Comparison of ENCODE assay signal across 21 cellular contexts in genomic region chr18:76985156-76985950, GRCh38.
DNase-seq lines count a peak whose midpoint lies in the region; ATAC-seq and TF ChIP-seq lines count a peak whose summit lies in the region.
"Had no signal": no experiment of that assay in that cellular context is flagged by ENCODE, and none has a peak within 500 bp of the region (broad histone marks: within the 10 kb centered on the region; RNA-seq: fewer than 3 reads in every experiment).

No MANE protein-coding gene starts in this region.

- POLR2A ChIA-PET in activated CD4-positive, alpha-beta memory T cell treated with anti-CD3 and anti-CD28 coated beads, Interleukin-2, amount 10 ng/mL, durations not matched to agents 7 days and 5 days (lab: Charles Lee), result interaction anchor here (0.9 to 1.7 kb wide), 3 partner anchors 11 to 92 kb away, joined by 3 to 4 read pairs (median 3); no protein-coding TSS in a partner anchor
- POLR2A ChIA-PET in activated CD4-positive, alpha-beta memory T cell treated with anti-CD3 and anti-CD28 coated beads for 36 hours (lab: Charles Lee), result interaction anchor here (0.6 kb wide), 1 partner anchor 78 kb away, joined by 3 read pairs; no protein-coding TSS in a partner anchor

- H3K9me3 ChIP-seq in endodermal cell (ENCODE audit: control insufficient read depth, low read length) (no peaks in the 10 kb centered on the region), neuronal stem cell (replicated peaks in 1 of 2; ENCODE audit: control insufficient read depth in 2 of 2, insufficient read depth in 1 of 2, low read depth in 1 of 2, low read length in 2 of 2) (no peaks in the 10 kb centered on the region), upper lobe of left lung (no peaks in the 10 kb centered on the region)
- H3K9me3 ChIP-seq: Caco-2, HAP-1, MG63, Peyer's patch had no signal

- H4K91ac ChIP-seq in neuronal stem cell (ENCODE audit: low read depth, low read length, poor library complexity), result peak overlapping the region; percentile 31

- H3K23ac ChIP-seq in neuronal stem cell (ENCODE audit: low read depth, low read length, poor library complexity), result peak overlapping the region; percentile 52

- H3K4me1 ChIP-seq in endodermal cell (ENCODE audit: control insufficient read depth, insufficient read depth, low read length), result no peaks in the 10 kb centered on the region
- H3K4me1 ChIP-seq in neuronal stem cell (ENCODE audit: control insufficient read depth in 2 of 2, insufficient read depth in 1 of 2, low read depth in 1 of 2, low read length in 2 of 2), result peaks cover 3 to 6% of the 10 kb centered on the region in 2 donors
- peaks cover 0 to 7% (median 4%) of the 10 kb centered on the region in 4 donors for H3K4me1 ChIP-seq in upper lobe of left lung
- H3K4me1 ChIP-seq: Caco-2, HAP-1 had no signal

- no peak overlapping the region for H2BK120ac ChIP-seq in neuronal stem cell (ENCODE audit: low read depth, low read length)

- no peaks in the 10 kb centered on the region for H3K9me3 Mint-ChIP-seq in activated CD4-positive, alpha-beta memory T cell treated with anti-CD3 and anti-CD28 coated beads, Interleukin-2, amount 10 ng/mL, durations not matched to agents 7 days and 5 days
- no peaks in the 10 kb centered on the region for H3K9me3 Mint-ChIP-seq in activated CD4-positive, alpha-beta memory T cell treated with anti-CD3 and anti-CD28 coated beads for 36 hours
- H3K9me3 Mint-ChIP-seq in endodermal cell (no peaks in the 10 kb centered on the region), type B pancreatic cell (no peaks in the 10 kb centered on the region)
- H3K9me3 Mint-ChIP-seq: CD4-positive, alpha-beta T cell had no signal

- no peak overlapping the region for H3K27ac Mint-ChIP-seq in activated CD4-positive, alpha-beta memory T cell treated with anti-CD3 and anti-CD28 coated beads, Interleukin-2, amount 10 ng/mL, durations not matched to agents 7 days and 5 days
- no peak overlapping the region for H3K27ac Mint-ChIP-seq in activated CD4-positive, alpha-beta memory T cell treated with anti-CD3 and anti-CD28 coated beads for 36 hours
- H3K27ac Mint-ChIP-seq in endodermal cell, result peak overlapping the region; percentile 59
- H3K27ac Mint-ChIP-seq in type B pancreatic cell, result no peak overlapping the region
- H3K27ac Mint-ChIP-seq: CD4-positive, alpha-beta T cell had no signal

- H3K4me2 ChIP-seq in neuronal stem cell (ENCODE audit: insufficient read depth, low read length, poor library complexity, severe bottlenecking), result no peak overlapping the region

- peak; percentile 4 for DNase-seq in activated CD4-positive, alpha-beta memory T cell treated with anti-CD3 and anti-CD28 coated beads, Interleukin-2, amount 10 ng/mL, durations not matched to agents 7 days and 5 days
- DNase-seq in activated CD4-positive, alpha-beta memory T cell treated with anti-CD3 and anti-CD28 coated beads for 36 hours, result no peak
- peak; percentile 35 for DNase-seq in endodermal cell
- no peak for DNase-seq in neuronal stem cell (ENCODE audit: low spot score)
- peak; percentile 62 for DNase-seq in type B pancreatic cell (ENCODE audit: extremely low spot score, unreplicated experiment)
- no peak for DNase-seq in NCI-H187 (lab: John Stamatoyannopoulos, UW)
- DNase-seq in upper lobe of left lung, result no peak
- DNase-seq: Caco-2; CD4-positive, alpha-beta T cell; GF-D8; Kasumi-1; MG63; NCI-H1092; NCI-H1436 treated with DMSO at 0.1 percent for 48 hours; NCI-H2081 treated with DMSO at 0.1 percent for 48 hours; NK-92 treated with Interleukin-12 subunit alpha and Interleukin-12 subunit beta, amount 100 ng/mL, for 24 hours had no signal

- no peak overlapping the region for H3K9ac ChIP-seq in endodermal cell (ENCODE audit: extremely low read depth, low read length, poor library complexity, severe bottlenecking)
- no peak overlapping the region for H3K9ac ChIP-seq in neuronal stem cell (ENCODE audit: low read depth, low read length, poor library complexity)

- TF ChIP-seq POLR2A in upper lobe of left lung (IDR thresholded peaks at IDR 0.05), result no peak

- WGBS in endodermal cell (ENCODE audit: insufficient coverage in 1 of 2, insufficient read length in 1 of 2), 2 experiments, result 92 to 96% methylated on average over 14 to 27 of the region's 27 CpGs
- no CpG with 5 or more reads among the region's 27 CpGs for WGBS in neuronal stem cell (ENCODE audit: extremely low coverage in 2 of 2, insufficient read length in 2 of 2, insufficient replicate concordance in 1 of 2), 2 donors
- 94 to 96% methylated on average over 5 to 27 of the region's 27 CpGs for WGBS in upper lobe of left lung, 2 donors

- peak overlapping the region; percentile 70 for H2AK5ac ChIP-seq in neuronal stem cell (ENCODE audit: low read depth, low read length)

- H3K4me1 Mint-ChIP-seq in activated CD4-positive, alpha-beta memory T cell treated with anti-CD3 and anti-CD28 coated beads, Interleukin-2, amount 10 ng/mL, durations not matched to agents 7 days and 5 days, result peaks cover 10% of the 10 kb centered on the region
- peaks cover 4% of the 10 kb centered on the region for H3K4me1 Mint-ChIP-seq in activated CD4-positive, alpha-beta memory T cell treated with anti-CD3 and anti-CD28 coated beads for 36 hours (ENCODE audit: low read depth)
- H3K4me1 Mint-ChIP-seq in endodermal cell, result peaks cover 9% of the 10 kb centered on the region
- H3K4me1 Mint-ChIP-seq in type B pancreatic cell (ENCODE audit: unreplicated experiment), result peaks cover 18% of the 10 kb centered on the region

- H2BK12ac ChIP-seq in neuronal stem cell (ENCODE audit: low read length), result peak overlapping the region; percentile 82

- no peaks in the 10 kb centered on the region for H3K36me3 Mint-ChIP-seq in activated CD4-positive, alpha-beta memory T cell treated with anti-CD3 and anti-CD28 coated beads, Interleukin-2, amount 10 ng/mL, durations not matched to agents 7 days and 5 days (ENCODE audit: low read depth)
- H3K36me3 Mint-ChIP-seq in activated CD4-positive, alpha-beta memory T cell treated with anti-CD3 and anti-CD28 coated beads for 36 hours, result no peaks in the 10 kb centered on the region
- no peaks in the 10 kb centered on the region for H3K36me3 Mint-ChIP-seq in endodermal cell (ENCODE audit: low read depth)
- H3K36me3 Mint-ChIP-seq in type B pancreatic cell, result peaks cover 7% of the 10 kb centered on the region
- H3K36me3 Mint-ChIP-seq: IgD-negative memory B cell had no signal

- H3K79me1 ChIP-seq in neuronal stem cell (ENCODE audit: low read depth, low read length), result no peaks in the 10 kb centered on the region

- no peak overlapping the region for H4K8ac ChIP-seq in neuronal stem cell (ENCODE audit: low read depth, low read length)

- no peaks in the 10 kb centered on the region for H3K27me3 Mint-ChIP-seq in activated CD4-positive, alpha-beta memory T cell treated with anti-CD3 and anti-CD28 coated beads, Interleukin-2, amount 10 ng/mL, durations not matched to agents 7 days and 5 days
- H3K27me3 Mint-ChIP-seq in activated CD4-positive, alpha-beta memory T cell treated with anti-CD3 and anti-CD28 coated beads for 36 hours, result no peaks in the 10 kb centered on the region
- H3K27me3 Mint-ChIP-seq in endodermal cell (ENCODE audit: insufficient read depth) (no peaks in the 10 kb centered on the region), type B pancreatic cell (no peaks in the 10 kb centered on the region)
- H3K27me3 Mint-ChIP-seq: CD4-positive, alpha-beta T cell had no signal

- CTCF ChIA-PET in activated CD4-positive, alpha-beta memory T cell treated with anti-CD3 and anti-CD28 coated beads, Interleukin-2, amount 10 ng/mL, durations not matched to agents 7 days and 5 days (lab: Charles Lee), result interaction anchor here (1.0 to 4.0 kb wide), 8 partner anchors 9 to 183 kb away, joined by 3 to 33 read pairs (median 8); no protein-coding TSS in a partner anchor
- CTCF ChIA-PET in activated CD4-positive, alpha-beta memory T cell treated with anti-CD3 and anti-CD28 coated beads for 36 hours (lab: Charles Lee), result interaction anchor here (0.9 to 8.5 kb wide), 7 partner anchors 10 to 226 kb away, joined by 3 to 119 read pairs (median 6); no protein-coding TSS in a partner anchor

- H2BK15ac ChIP-seq in neuronal stem cell (ENCODE audit: low read length), result peak overlapping the region; percentile 43

- H3K4me3 ChIP-seq in endodermal cell (ENCODE audit: low read length), result no peak overlapping the region
- no peak overlapping the region for H3K4me3 ChIP-seq in neuronal stem cell (ENCODE audit: low read length in 2 of 2)
- no peak overlapping the region for H3K4me3 ChIP-seq in upper lobe of left lung
- H3K4me3 ChIP-seq: HAP-1, MG63, Peyer's patch had no signal

- no peak overlapping the region for H2BK5ac ChIP-seq in neuronal stem cell (ENCODE audit: low read length)

- H2AFZ ChIP-seq in neuronal stem cell (ENCODE audit: low read length), result no peak overlapping the region

- peak overlapping the region; percentile 66 for H3K18ac ChIP-seq in neuronal stem cell (ENCODE audit: low read length)

- no peak for ATAC-seq in upper lobe of left lung (ENCODE audit: low FRiP score in 2 of 2)
- no peak for ATAC-seq in GM18870 (IDR thresholded peaks at IDR 0.05; ENCODE audit: unreplicated experiment)

- no peak for TF ChIP-seq CTCF in endodermal cell (conservative IDR thresholded peaks at IDR 0.05)
- TF ChIP-seq CTCF in type B pancreatic cell (conservative IDR thresholded peaks at IDR 0.05), result no peak
- no peak for TF ChIP-seq CTCF in upper lobe of left lung (IDR thresholded peaks at IDR 0.05)

- H3K36me3 ChIP-seq in endodermal cell (ENCODE audit: control insufficient read depth, insufficient read depth, low read length), result no peaks in the 10 kb centered on the region
- no peaks in the 10 kb centered on the region for H3K36me3 ChIP-seq in neuronal stem cell (replicated peaks in 1 of 2; ENCODE audit: control insufficient read depth in 2 of 2, insufficient read depth in 2 of 2, low read length in 2 of 2)
- H3K36me3 ChIP-seq in upper lobe of left lung, result no peaks in the 10 kb centered on the region
- H3K36me3 ChIP-seq: HAP-1, MG63, Peyer's patch had no signal

- H3K27ac ChIP-seq in endodermal cell (ENCODE audit: low read depth, low read length) (no peak overlapping the region), neuronal stem cell (replicated peaks; ENCODE audit: low read length) (no peak overlapping the region), upper lobe of left lung (no peak overlapping the region)
- H3K27ac ChIP-seq: 22Rv1, Peyer's patch had no signal

- intact Hi-C loops in activated CD4-positive, alpha-beta memory T cell treated with anti-CD3 and anti-CD28 coated beads for 36 hours (cut with micrococcal nuclease), result no loop called here

- H3K14ac ChIP-seq in neuronal stem cell (ENCODE audit: low read length), result peak overlapping the region; percentile 28

- H3K4ac ChIP-seq in neuronal stem cell (ENCODE audit: low read length), result no peak overlapping the region

- TF ChIP-seq EP300 in upper lobe of left lung (IDR thresholded peaks at IDR 0.05), result no peak

- no peak overlapping the region for H3K4me3 Mint-ChIP-seq in activated CD4-positive, alpha-beta memory T cell treated with anti-CD3 and anti-CD28 coated beads, Interleukin-2, amount 10 ng/mL, durations not matched to agents 7 days and 5 days
- no peak overlapping the region for H3K4me3 Mint-ChIP-seq in activated CD4-positive, alpha-beta memory T cell treated with anti-CD3 and anti-CD28 coated beads for 36 hours
- H3K4me3 Mint-ChIP-seq in endodermal cell (no peak overlapping the region), type B pancreatic cell (no peak overlapping the region)
- H3K4me3 Mint-ChIP-seq: CD4-positive, alpha-beta T cell had no signal

- H3K27me3 ChIP-seq in endodermal cell (ENCODE audit: control insufficient read depth, insufficient read depth, low read length, poor library complexity, severe bottlenecking) (no peaks in the 10 kb centered on the region), neuronal stem cell (ENCODE audit: control insufficient read depth in 3 of 3, insufficient read depth in 3 of 3, low read depth in 1 of 3, low read length in 3 of 3) (no peaks in the 10 kb centered on the region), upper lobe of left lung (no peaks in the 10 kb centered on the region)
- H3K27me3 ChIP-seq: MG63, Peyer's patch had no signal

Comparison
In these comparisons a context has a peak if more than half of its experiments do, and no peak if none do; other contexts are left out.
1. DNase-seq: peak in activated CD4-positive, alpha-beta memory T cell treated with anti-CD3 and anti-CD28 coated beads, Interleukin-2, amount 10 ng/mL, durations not matched to agents 7 days and 5 days (single experiment), endodermal cell (single experiment) and type B pancreatic cell (single experiment); none in activated CD4-positive, alpha-beta memory T cell treated with anti-CD3 and anti-CD28 coated beads for 36 hours (single experiment), neuronal stem cell (single experiment), NCI-H187 (0 of 2) and upper lobe of left lung (0 of 2).